19 cellular contexts compared by ENCODE assay signal in genomic region chr22:30732426-30732825, GRCh38.
"Had no signal": no experiment of that assay in that cellular context is flagged by ENCODE, and none has a peak within 500 bp of the region (broad histone marks: within the 10 kb centered on the region; RNA-seq: fewer than 3 reads in every experiment).

No MANE protein-coding gene starts in this region.

- H3K4me3 Mint-ChIP-seq: effector memory CD8-positive, alpha-beta T cell; naive thymus-derived CD4-positive, alpha-beta T cell; stimulated activated naive B cell treated with anti-CD40 and anti-IgM and Interleukin-4, amounts not matched to agents 10 μg/mL and 1 μg/mL and 100 μg/mL, for 72 hours; stimulated activated naive CD8-positive, alpha-beta T cell treated with anti-CD3 and anti-CD28 coated beads, Interleukin-15, amount 100 ng/mL, for 72 hours had no signal

- H3K27me3 Mint-ChIP-seq: effector memory CD8-positive, alpha-beta T cell; stimulated activated naive CD8-positive, alpha-beta T cell treated with anti-CD3 and anti-CD28 coated beads, Interleukin-15, amount 100 ng/mL, for 72 hours had no signal

- H3K27ac ChIP-seq: foreskin keratinocyte, ovary, right atrium auricular region, sigmoid colon, skin epidermis, testis, transverse colon had no signal

- H3K4me1 Mint-ChIP-seq: stimulated activated naive B cell treated with anti-CD40 and anti-IgM and Interleukin-4, amounts not matched to agents 10 μg/mL and 1 μg/mL and 100 μg/mL, for 72 hours; stimulated activated naive CD8-positive, alpha-beta T cell treated with anti-CD3 and anti-CD28 coated beads, Interleukin-15, amount 100 ng/mL, for 72 hours had no signal

- H3K27me3 ChIP-seq: foreskin keratinocyte, ovary, right atrium auricular region, sigmoid colon, testis, transverse colon had no signal

- H3K9me3 Mint-ChIP-seq: effector memory CD8-positive, alpha-beta T cell; stimulated activated naive B cell treated with anti-CD40 and anti-IgM and Interleukin-4, amounts not matched to agents 10 μg/mL and 1 μg/mL and 100 μg/mL, for 72 hours; stimulated activated naive CD8-positive, alpha-beta T cell treated with anti-CD3 and anti-CD28 coated beads, Interleukin-15, amount 100 ng/mL, for 72 hours had no signal

- H3K36me3 ChIP-seq: ovary, right atrium auricular region, sigmoid colon, transverse colon had no signal

- H3K27ac Mint-ChIP-seq: effector memory CD8-positive, alpha-beta T cell; stimulated activated naive B cell treated with anti-CD40 and anti-IgM and Interleukin-4, amounts not matched to agents 10 μg/mL and 1 μg/mL and 100 μg/mL, for 72 hours; stimulated activated naive CD8-positive, alpha-beta T cell treated with anti-CD3 and anti-CD28 coated beads, Interleukin-15, amount 100 ng/mL, for 72 hours had no signal

- ATAC-seq: effector memory CD8-positive, alpha-beta T cell; foreskin keratinocyte; left colon; left ventricle myocardium superior; naive thymus-derived CD4-positive, alpha-beta T cell; stimulated activated naive B cell treated with anti-CD40 and anti-IgM and Interleukin-4, amounts not matched to agents 10 μg/mL and 1 μg/mL and 100 μg/mL, for 72 hours; stimulated activated naive CD8-positive, alpha-beta T cell treated with anti-CD3 and anti-CD28 coated beads, Interleukin-15, amount 100 ng/mL, for 72 hours had no signal

- DNase-seq: effector memory CD8-positive, alpha-beta T cell; erythroblast; foreskin keratinocyte; kidney; left colon; left ventricle myocardium superior; mesenchymal stem cell; naive thymus-derived CD4-positive, alpha-beta T cell; ovary; sigmoid colon; stimulated activated CD4-positive, alpha-beta T cell treated with anti-CD3 and anti-CD28 coated beads, Interleukin-2, amount 100 ng/mL, for 24 hours; stimulated activated CD4-positive, alpha-beta T cell treated with anti-CD3 and anti-CD28 coated beads, Interleukin-4, amount 100 ng/mL, for 4 hours; stimulated activated naive B cell treated with anti-CD40 and anti-IgM and Interleukin-4, amounts not matched to agents 10 μg/mL and 1 μg/mL and 100 μg/mL, for 72 hours; stimulated activated naive CD8-positive, alpha-beta T cell treated with anti-CD3 and anti-CD28 coated beads, Interleukin-15, amount 100 ng/mL, for 72 hours; testis; transverse colon had no signal

- H3K36me3 Mint-ChIP-seq: stimulated activated naive B cell treated with anti-CD40 and anti-IgM and Interleukin-4, amounts not matched to agents 10 μg/mL and 1 μg/mL and 100 μg/mL, for 72 hours had no signal

- H3K4me3 ChIP-seq: lung, ovary, right atrium auricular region, sigmoid colon, skin epidermis, testis, transverse colon had no signal

- H3K4me1 ChIP-seq: foreskin keratinocyte, right atrium auricular region, sigmoid colon, testis, transverse colon had no signal

- H3K9me3 ChIP-seq: ovary, right atrium auricular region, sigmoid colon, testis, transverse colon had no signal
